Comparison of ENCODE assay signal across 14 cellular contexts in genomic region chr6:42383421-42384208, GRCh38.
DNase-seq lines count a peak whose midpoint lies in the region; ATAC-seq and TF ChIP-seq lines count a peak whose summit lies in the region.
"Had no signal": no experiment of that assay in that cellular context is flagged by ENCODE, and none has a peak within 500 bp of the region (broad histone marks: within the 10 kb centered on the region; RNA-seq: fewer than 3 reads in every experiment).

No MANE protein-coding gene starts in this region.

- peak; percentile 92 for ATAC-seq in activated T-helper 17 cell treated with anti-CD3 and anti-CD28 coated beads, Interleukin-2, amount 50 U/mL, for 72 hours (replicated peaks)
- peak; percentile 81 for ATAC-seq in stimulated activated naive CD8-positive, alpha-beta T cell treated with anti-CD3 and anti-CD28 coated beads, Interleukin-15, amount 100 ng/mL, for 72 hours

- H3K4me1 ChIP-seq in breast epithelium = no peaks in the 10 kb centered on the region
- H3K4me1 ChIP-seq: colonic mucosa had no signal

- H3K36me3 Mint-ChIP-seq in activated T-helper 17 cell treated with anti-CD3 and anti-CD28 coated beads, Interleukin-2, amount 50 U/mL, for 72 hours (ENCODE audit: low read depth) = peaks cover 6% of the 10 kb centered on the region

- peak overlapping the region; percentile 77 for H3K4me3 Mint-ChIP-seq in activated T-helper 17 cell treated with anti-CD3 and anti-CD28 coated beads, Interleukin-2, amount 50 U/mL, for 72 hours
- peak overlapping the region; percentile 35 to 41 for H3K4me3 Mint-ChIP-seq in stimulated activated naive CD8-positive, alpha-beta T cell treated with anti-CD3 and anti-CD28 coated beads, Interleukin-15, amount 100 ng/mL, for 72 hours
- H3K4me3 Mint-ChIP-seq: activated naive CD8-positive, alpha-beta T cell treated with anti-CD3 and anti-CD28 coated beads, Interleukin-2, amount 10 ng/mL, durations not matched to agents 7 days and 5 days had no signal

- CTCF ChIA-PET in RWPE1 (lab: Yijun Ruan, JAX) = no interaction called here

- intact Hi-C loops in breast epithelium (cut with DNase I; ENCODE audit: low total_unique reads) = no loop called here
- intact Hi-C loops in cardiac septum (cut with DNase I) = no loop called here

- TF ChIP-seq CTCF in RWPE1 (conservative IDR thresholded peaks at IDR 0.05; ENCODE audit: low read depth) (no peak), breast epithelium (IDR thresholded peaks at IDR 0.05) (no peak)

- H3K27ac ChIP-seq in RWPE1 = peak overlapping the region; percentile 20; the same call in 1 of the 2 replicates
- no peak overlapping the region for H3K27ac ChIP-seq in breast epithelium
- H3K27ac ChIP-seq: colonic mucosa, KMS-11 had no signal

- H3K9me3 ChIP-seq in breast epithelium = no peaks in the 10 kb centered on the region
- H3K9me3 ChIP-seq: colonic mucosa had no signal

- no peak overlapping the region for H3K4me3 ChIP-seq in breast epithelium
- H3K4me3 ChIP-seq: colonic mucosa had no signal

- H3K27ac Mint-ChIP-seq in activated T-helper 17 cell treated with anti-CD3 and anti-CD28 coated beads, Interleukin-2, amount 50 U/mL, for 72 hours = peak overlapping the region; percentile 94
- no peak overlapping the region for H3K27ac Mint-ChIP-seq in stimulated activated naive CD8-positive, alpha-beta T cell treated with anti-CD3 and anti-CD28 coated beads, Interleukin-15, amount 100 ng/mL, for 72 hours
- H3K27ac Mint-ChIP-seq: activated naive CD8-positive, alpha-beta T cell treated with anti-CD3 and anti-CD28 coated beads, Interleukin-2, amount 10 ng/mL, durations not matched to agents 7 days and 5 days had no signal

- no peaks in the 10 kb centered on the region for H3K36me3 ChIP-seq in breast epithelium
- H3K36me3 ChIP-seq: colonic mucosa had no signal

- H3K27me3 Mint-ChIP-seq in activated T-helper 17 cell treated with anti-CD3 and anti-CD28 coated beads, Interleukin-2, amount 50 U/mL, for 72 hours = no peaks in the 10 kb centered on the region
- no peaks in the 10 kb centered on the region for H3K27me3 Mint-ChIP-seq in stimulated activated naive CD8-positive, alpha-beta T cell treated with anti-CD3 and anti-CD28 coated beads, Interleukin-15, amount 100 ng/mL, for 72 hours
- H3K27me3 Mint-ChIP-seq: activated naive CD8-positive, alpha-beta T cell treated with anti-CD3 and anti-CD28 coated beads, Interleukin-2, amount 10 ng/mL, durations not matched to agents 7 days and 5 days had no signal

- H3K4me1 Mint-ChIP-seq in activated T-helper 17 cell treated with anti-CD3 and anti-CD28 coated beads, Interleukin-2, amount 50 U/mL, for 72 hours = peaks cover 44% of the 10 kb centered on the region
- H3K4me1 Mint-ChIP-seq in stimulated activated naive CD8-positive, alpha-beta T cell treated with anti-CD3 and anti-CD28 coated beads, Interleukin-15, amount 100 ng/mL, for 72 hours = peaks cover 88% of the 10 kb centered on the region

- POLR2A ChIA-PET in RWPE1 (lab: Yijun Ruan, JAX; ENCODE audit: low non-redundant PET) = no interaction called here

- H3K27me3 ChIP-seq in breast epithelium = no peaks in the 10 kb centered on the region
- H3K27me3 ChIP-seq: colonic mucosa had no signal

- DNase-seq in stimulated activated CD4-positive, alpha-beta T cell treated with anti-CD3 and anti-CD28 coated beads, Interleukin-15, amount 100 ng/mL, for 24 hours = peak; percentile 34
- DNase-seq in stimulated activated CD4-positive, alpha-beta T cell treated with anti-CD3 and anti-CD28 coated beads, Interleukin-4, amount 100 ng/mL, for 1 hour = no peak
- DNase-seq in RWPE1 (ENCODE audit: low spot score) = no peak
- DNase-seq in stimulated activated naive CD8-positive, alpha-beta T cell treated with anti-CD3 and anti-CD28 coated beads, Interleukin-15, amount 100 ng/mL, for 72 hours = no peak
- no peak for DNase-seq in breast epithelium (ENCODE audit: low spot score in 2 of 2)
- DNase-seq in cardiac septum (ENCODE audit: low spot score) = no peak
- DNase-seq: activated naive CD8-positive, alpha-beta T cell treated with anti-CD3 and anti-CD28 coated beads, Interleukin-2, amount 10 ng/mL, durations not matched to agents 7 days and 5 days; colonic mucosa; NCI-H1694; NCI-H748 treated with DMSO at 0.1 percent for 48 hours; retina; SHP77 treated with DMSO at 0.1 percent for 48 hours had no signal

- TF ChIP-seq POLR2A in breast epithelium (IDR thresholded peaks at IDR 0.05) = no peak

- no peaks in the 10 kb centered on the region for H3K9me3 Mint-ChIP-seq in activated T-helper 17 cell treated with anti-CD3 and anti-CD28 coated beads, Interleukin-2, amount 50 U/mL, for 72 hours
- no peaks in the 10 kb centered on the region for H3K9me3 Mint-ChIP-seq in stimulated activated naive CD8-positive, alpha-beta T cell treated with anti-CD3 and anti-CD28 coated beads, Interleukin-15, amount 100 ng/mL, for 72 hours
- H3K9me3 Mint-ChIP-seq: activated naive CD8-positive, alpha-beta T cell treated with anti-CD3 and anti-CD28 coated beads, Interleukin-2, amount 10 ng/mL, durations not matched to agents 7 days and 5 days had no signal
